Comparison of ENCODE assay signal across 13 cellular contexts in the genomic region with DNA sequence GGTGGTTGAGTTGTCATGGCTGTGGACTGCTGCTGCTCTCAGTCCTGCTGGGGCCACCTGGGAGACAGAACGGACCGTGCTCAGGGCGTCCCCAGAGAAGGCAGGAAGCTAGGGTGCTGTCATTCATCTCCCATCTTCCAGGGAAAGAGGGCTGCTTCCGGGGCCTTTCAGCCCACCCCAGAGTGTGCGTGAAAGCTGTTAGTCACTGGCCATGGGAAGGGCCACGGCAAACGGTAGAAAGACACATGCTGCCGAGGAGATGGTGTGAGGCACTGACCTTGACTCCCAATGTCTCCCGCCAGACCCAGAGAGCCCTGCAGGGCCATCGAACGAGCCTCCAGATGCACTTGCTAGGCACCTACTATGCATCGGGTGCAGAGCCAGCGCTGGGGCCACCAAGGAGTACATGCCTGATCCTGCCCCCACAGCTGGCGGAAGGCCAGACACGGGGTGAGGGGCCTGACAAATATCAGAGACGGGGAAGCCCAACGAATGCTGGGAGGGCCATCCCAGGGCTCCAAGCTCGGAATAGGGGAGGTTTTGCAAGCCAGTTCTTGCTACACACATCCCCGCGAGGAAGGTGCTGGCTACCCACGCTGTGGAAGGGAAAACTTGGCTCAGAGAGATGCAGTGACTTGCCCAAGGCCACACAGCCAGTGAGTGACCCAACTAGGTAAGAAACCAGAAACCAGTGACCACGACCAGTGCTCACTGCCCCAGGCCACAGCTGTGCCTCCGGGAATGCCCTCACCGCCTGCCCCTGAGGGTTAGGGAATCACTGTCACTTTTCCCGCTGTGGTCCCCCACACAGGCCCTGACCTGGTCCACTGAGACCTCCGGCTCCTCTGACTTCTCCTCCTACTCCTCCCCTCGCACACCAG. TPM values are rescaled to one million over a fixed set of nuclear protein-coding genes. Genes with fewer than 3 reads are reported as not detected.
A peak's percentile ranks its signal among the peaks of the same experiment; 100 is the strongest.
DNase-seq lines count a peak whose midpoint lies in the region; ATAC-seq and TF ChIP-seq lines count a peak whose summit lies in the region.
"Had no signal": no experiment of that assay in that cellular context is flagged by ENCODE, and none has a peak within 500 bp of the region (broad histone marks: within the 10 kb centered on the region; RNA-seq: fewer than 3 reads in every experiment).

No MANE protein-coding gene starts in this region.

- H3K9me3 ChIP-seq in CD4-positive, CD25-positive, alpha-beta regulatory T cell (ENCODE audit: control insufficient read depth in 2 of 2, low read length in 2 of 2): no peaks in the 10 kb centered on the region
- H3K9me3 ChIP-seq in mesenchymal stem cell (ENCODE audit: control insufficient read depth, low read length): no peaks in the 10 kb centered on the region

- H3K9ac ChIP-seq in mesenchymal stem cell (ENCODE audit: low read length): no peak overlapping the region

- H3K27ac ChIP-seq in CD4-positive, CD25-positive, alpha-beta regulatory T cell (ENCODE audit: insufficient read depth, low read length, poor library complexity, severe bottlenecking): peak overlapping the region; percentile 77
- H3K27ac ChIP-seq in mesenchymal stem cell (ENCODE audit: low read length, poor library complexity, severe bottlenecking): no peak overlapping the region

- H3K14ac ChIP-seq in mesenchymal stem cell (ENCODE audit: low read length in 2 of 2): peak overlapping the region in 1 of 2 experiments; percentile 71

- H3K27me3 Mint-ChIP-seq in CD4-positive, CD25-positive, alpha-beta regulatory T cell: no peaks in the 10 kb centered on the region
- no peaks in the 10 kb centered on the region for H3K27me3 Mint-ChIP-seq in activated T-helper 1 cell treated with anti-CD3 and anti-CD28 coated beads, Interleukin-12 subunit alpha, Interleukin-12 subunit beta, Interleukin-2, Interleukin-4 antibody, amounts not matched to agents 30 ng/mL and 10 ng/mL and 1 ng/mL, durations not matched to agents 14 hours and 24 hours and 36 hours (ENCODE audit: insufficient read depth)

- intact Hi-C loops in activated T-helper 1 cell treated with anti-CD3 and anti-CD28 coated beads, Interleukin-12 subunit alpha, Interleukin-12 subunit beta, Interleukin-2, Interleukin-4 antibody, amounts not matched to agents 30 ng/mL and 10 ng/mL and 1 ng/mL, durations not matched to agents 14 hours and 24 hours and 36 hours (cut with micrococcal nuclease): loop anchor here (10.0 kb wide), 2 partner anchors 869 to 1471 kb away; a partner anchor contains a TSS
- intact Hi-C loops in Right ventricle myocardium inferior (cut with DNase I): no loop called here

- H3K4me1 Mint-ChIP-seq in CD4-positive, CD25-positive, alpha-beta regulatory T cell: peaks cover 10 to 99% (median 61%) of the 10 kb centered on the region in 4 donors
- H3K4me1 Mint-ChIP-seq in activated T-helper 1 cell treated with anti-CD3 and anti-CD28 coated beads, Interleukin-12 subunit alpha, Interleukin-12 subunit beta, Interleukin-2, Interleukin-4 antibody, amounts not matched to agents 30 ng/mL and 10 ng/mL and 1 ng/mL, durations not matched to agents 14 hours and 24 hours and 36 hours (ENCODE audit: low read depth): peaks cover 99% of the 10 kb centered on the region

- H3K27me3 ChIP-seq in CD4-positive, CD25-positive, alpha-beta regulatory T cell (ENCODE audit: control insufficient read depth, insufficient read depth, low read length): no peaks in the 10 kb centered on the region
- H3K27me3 ChIP-seq in mesenchymal stem cell (ENCODE audit: control insufficient read depth in 1 of 2, insufficient read depth in 1 of 2, low read length in 2 of 2): peaks cover 0 to 4% of the 10 kb centered on the region in 2 experiments

- H3K4ac ChIP-seq in mesenchymal stem cell (ENCODE audit: low read depth in 1 of 2, low read length in 2 of 2): no peak overlapping the region

- H3K9me3 Mint-ChIP-seq in CD4-positive, CD25-positive, alpha-beta regulatory T cell: peaks cover 0 to 1% (median 0%) of the 10 kb centered on the region in 7 donors
- H3K9me3 Mint-ChIP-seq in activated T-helper 1 cell treated with anti-CD3 and anti-CD28 coated beads, Interleukin-12 subunit alpha, Interleukin-12 subunit beta, Interleukin-2, Interleukin-4 antibody, amounts not matched to agents 30 ng/mL and 10 ng/mL and 1 ng/mL, durations not matched to agents 14 hours and 24 hours and 36 hours: no peaks in the 10 kb centered on the region

- peak overlapping the region; percentile 29 to 98 (median 76) for H3K4me3 Mint-ChIP-seq in CD4-positive, CD25-positive, alpha-beta regulatory T cell
- peak overlapping the region; percentile 71 for H3K4me3 Mint-ChIP-seq in activated T-helper 1 cell treated with anti-CD3 and anti-CD28 coated beads, Interleukin-12 subunit alpha, Interleukin-12 subunit beta, Interleukin-2, Interleukin-4 antibody, amounts not matched to agents 30 ng/mL and 10 ng/mL and 1 ng/mL, durations not matched to agents 14 hours and 24 hours and 36 hours

- peak overlapping the region; percentile 6 for H2BK15ac ChIP-seq in mesenchymal stem cell (ENCODE audit: low read depth, poor library complexity, severe bottlenecking)

- peak overlapping the region; percentile 40 for H4K91ac ChIP-seq in mesenchymal stem cell (ENCODE audit: low read length)

- ATAC-seq in CD4-positive, CD25-positive, alpha-beta regulatory T cell (ENCODE audit: low read depth in 2 of 2): no peak
- ATAC-seq in HG03095 (IDR thresholded peaks at IDR 0.05; ENCODE audit: unreplicated experiment) (no peak), Right ventricle myocardium inferior (no peak)

- TF ChIP-seq POLR2A in GM19099 (IDR thresholded peaks at IDR 0.05; ENCODE audit: extremely low read depth, insufficient read length, low read depth): peak; percentile 29

- no peak overlapping the region for H2AK5ac ChIP-seq in mesenchymal stem cell (ENCODE audit: low read length, severe bottlenecking)

- peaks cover 100% of the 10 kb centered on the region for H3K4me1 ChIP-seq in CD4-positive, CD25-positive, alpha-beta regulatory T cell (ENCODE audit: control insufficient read depth, insufficient read depth, low read length, poor library complexity, severe bottlenecking)
- peaks cover 33% of the 10 kb centered on the region for H3K4me1 ChIP-seq in mesenchymal stem cell (ENCODE audit: control insufficient read depth, insufficient read depth, low read depth, low read length)

- no peak overlapping the region for H4K8ac ChIP-seq in mesenchymal stem cell (ENCODE audit: low read length)

- no peak overlapping the region for H2BK12ac ChIP-seq in mesenchymal stem cell (ENCODE audit: low read length in 2 of 2)

- H2BK5ac ChIP-seq in mesenchymal stem cell (ENCODE audit: low read depth, low read length, poor library complexity, severe bottlenecking): no peak overlapping the region

- peaks cover 63% of the 10 kb centered on the region for H3K36me3 ChIP-seq in CD4-positive, CD25-positive, alpha-beta regulatory T cell (ENCODE audit: control insufficient read depth, insufficient read depth, low read length)
- H3K36me3 ChIP-seq in mesenchymal stem cell (ENCODE audit: control insufficient read depth in 1 of 2, insufficient read depth in 2 of 2, low read depth in 1 of 2, low read length in 2 of 2): peaks cover 0 to 46% of the 10 kb centered on the region in 2 experiments

- no peak overlapping the region for H3K4me3 ChIP-seq in CD4-positive, CD25-positive, alpha-beta regulatory T cell (ENCODE audit: low read depth, low read length)
- H3K4me3 ChIP-seq in mesenchymal stem cell (ENCODE audit: insufficient read depth in 1 of 2, low read depth in 1 of 2, low read length in 2 of 2): no peak overlapping the region

- WGBS in mesenchymal stem cell: 85% methylated on average over 27 of the region's 27 CpGs

- H3K36me3 Mint-ChIP-seq in CD4-positive, CD25-positive, alpha-beta regulatory T cell: peaks cover 69% of the 10 kb centered on the region
- peaks cover 77% of the 10 kb centered on the region for H3K36me3 Mint-ChIP-seq in activated T-helper 1 cell treated with anti-CD3 and anti-CD28 coated beads, Interleukin-12 subunit alpha, Interleukin-12 subunit beta, Interleukin-2, Interleukin-4 antibody, amounts not matched to agents 30 ng/mL and 10 ng/mL and 1 ng/mL, durations not matched to agents 14 hours and 24 hours and 36 hours (ENCODE audit: low read depth)

- H3K79me1 ChIP-seq in mesenchymal stem cell (replicated peaks; ENCODE audit: low read length, poor library complexity, severe bottlenecking): peaks cover 24% of the 10 kb centered on the region

- no peak overlapping the region for H3K18ac ChIP-seq in mesenchymal stem cell (ENCODE audit: low read depth in 1 of 2, low read length in 2 of 2)

- no peak for DNase-seq in CD4-positive, CD25-positive, alpha-beta regulatory T cell
- DNase-seq in activated T-helper 1 cell treated with anti-CD3 and anti-CD28 coated beads, Interleukin-12 subunit alpha, Interleukin-12 subunit beta, Interleukin-2, Interleukin-4 antibody, amounts not matched to agents 30 ng/mL and 10 ng/mL and 1 ng/mL, durations not matched to agents 14 hours and 24 hours and 36 hours (ENCODE audit: low spot score): no peak
- no peak for DNase-seq in mesenchymal stem cell
- DNase-seq in NCI-H187 (lab: John Stamatoyannopoulos, UW): no peak
- DNase-seq in Right ventricle myocardium inferior (ENCODE audit: missing footprints): no peak
- DNase-seq: COR-L47; GOT3; NCI-H1694 treated with DMSO at 0.1 percent for 48 hours; stimulated activated CD4-positive, alpha-beta T cell treated with anti-CD3 and anti-CD28 coated beads, Interleukin-2, amount 100 ng/mL, for 48 hours; T1000 had no signal

- peak overlapping the region; percentile 91 to 99 (median 99) for H3K27ac Mint-ChIP-seq in CD4-positive, CD25-positive, alpha-beta regulatory T cell
- H3K27ac Mint-ChIP-seq in activated T-helper 1 cell treated with anti-CD3 and anti-CD28 coated beads, Interleukin-12 subunit alpha, Interleukin-12 subunit beta, Interleukin-2, Interleukin-4 antibody, amounts not matched to agents 30 ng/mL and 10 ng/mL and 1 ng/mL, durations not matched to agents 14 hours and 24 hours and 36 hours: peak overlapping the region; percentile 91

- H3K23ac ChIP-seq in mesenchymal stem cell (ENCODE audit: low read length in 2 of 2): no peak overlapping the region

- no peak overlapping the region for H2BK120ac ChIP-seq in mesenchymal stem cell (ENCODE audit: low read depth, low read length)

- H2AFZ ChIP-seq in mesenchymal stem cell (ENCODE audit: low read depth, low read length): no peak overlapping the region

- no peak overlapping the region for H3K4me2 ChIP-seq in mesenchymal stem cell (ENCODE audit: low read length, poor library complexity, severe bottlenecking)

RNA-seq across cellular contexts. Expression of a gene that starts 10.1 kb away (rescaled TPM):
- total RNA-seq in CD4-positive, CD25-positive, alpha-beta regulatory T cell: 537 TPM
- polyA plus RNA-seq in CD4-positive, CD25-positive, alpha-beta regulatory T cell: 1,000 to 10,000 TPM in 2 of 4 donors, 100 to 1,000 TPM in 2; 861 to 1,162 (median 988) TPM
- total RNA-seq in activated T-helper 1 cell treated with anti-CD3 and anti-CD28 coated beads, Interleukin-12 subunit alpha, Interleukin-12 subunit beta, Interleukin-2, Interleukin-4 antibody, amounts not matched to agents 30 ng/mL and 10 ng/mL and 1 ng/mL, durations not matched to agents 14 hours and 24 hours and 36 hours: 592 and 614 TPM in 2 replicates
- polyA plus RNA-seq in mesenchymal stem cell (2013, experiment 1 of 2): 121 TPM
- polyA plus RNA-seq in mesenchymal stem cell (2013, experiment 2 of 2): 117 TPM
- total RNA-seq in Right ventricle myocardium inferior: 6.9 TPM

RNA-seq across cellular contexts. Expression of a gene that starts 21.7 kb away (rescaled TPM):
- total RNA-seq in CD4-positive, CD25-positive, alpha-beta regulatory T cell: 4.3 TPM
- polyA plus RNA-seq in CD4-positive, CD25-positive, alpha-beta regulatory T cell: 1 to 10 TPM; 2.5 to 4.4 (median 3.6) TPM
- total RNA-seq in activated T-helper 1 cell treated with anti-CD3 and anti-CD28 coated beads, Interleukin-12 subunit alpha, Interleukin-12 subunit beta, Interleukin-2, Interleukin-4 antibody, amounts not matched to agents 30 ng/mL and 10 ng/mL and 1 ng/mL, durations not matched to agents 14 hours and 24 hours and 36 hours: 2.3 TPM in 2 replicates
- not detected for polyA plus RNA-seq in mesenchymal stem cell (2013, experiment 1 of 2)
- not detected for polyA plus RNA-seq in mesenchymal stem cell (2013, experiment 2 of 2)
- not detected for total RNA-seq in Right ventricle myocardium inferior
- total RNA-seq: subcutaneous adipose tissue had no signal

RNA-seq across cellular contexts. Expression of a gene that starts 45.9 kb away (rescaled TPM):
- 13.6 TPM for total RNA-seq in CD4-positive, CD25-positive, alpha-beta regulatory T cell
- polyA plus RNA-seq in CD4-positive, CD25-positive, alpha-beta regulatory T cell: 1 to 10 TPM; 1.6 to 2.4 (median 2.1) TPM
- 4.8 and 4.9 TPM in 2 replicates for total RNA-seq in activated T-helper 1 cell treated with anti-CD3 and anti-CD28 coated beads, Interleukin-12 subunit alpha, Interleukin-12 subunit beta, Interleukin-2, Interleukin-4 antibody, amounts not matched to agents 30 ng/mL and 10 ng/mL and 1 ng/mL, durations not matched to agents 14 hours and 24 hours and 36 hours
- polyA plus RNA-seq in mesenchymal stem cell (2013, experiment 1 of 2): 38.2 TPM
- 37.9 TPM for polyA plus RNA-seq in mesenchymal stem cell (2013, experiment 2 of 2)
- 1.6 TPM for total RNA-seq in Right ventricle myocardium inferior

RNA-seq across cellular contexts. Expression of a gene that starts 48.3 kb away (rescaled TPM):
- total RNA-seq in CD4-positive, CD25-positive, alpha-beta regulatory T cell: 153 TPM
- polyA plus RNA-seq in CD4-positive, CD25-positive, alpha-beta regulatory T cell: 10 to 100 TPM; 47.4 to 56.9 (median 48.9) TPM
- 49.5 and 57.1 TPM in 2 replicates for total RNA-seq in activated T-helper 1 cell treated with anti-CD3 and anti-CD28 coated beads, Interleukin-12 subunit alpha, Interleukin-12 subunit beta, Interleukin-2, Interleukin-4 antibody, amounts not matched to agents 30 ng/mL and 10 ng/mL and 1 ng/mL, durations not matched to agents 14 hours and 24 hours and 36 hours
- 0.65 TPM for polyA plus RNA-seq in mesenchymal stem cell (2013, experiment 1 of 2)
- 0.41 TPM for polyA plus RNA-seq in mesenchymal stem cell (2013, experiment 2 of 2)
- 7.5 TPM for total RNA-seq in Right ventricle myocardium inferior

Comparison
In these comparisons a context has a peak if more than half of its experiments do, and no peak if none do; other contexts are left out.
1. RNA of a gene that starts 10.1 kb away (total RNA-seq): 592 to 614 TPM in activated T-helper 1 cell treated with anti-CD3 and anti-CD28 coated beads, Interleukin-12 subunit alpha, Interleukin-12 subunit beta, Interleukin-2, Interleukin-4 antibody, amounts not matched to agents 30 ng/mL and 10 ng/mL and 1 ng/mL, durations not matched to agents 14 hours and 24 hours and 36 hours and 537 TPM in CD4-positive, CD25-positive, alpha-beta regulatory T cell (single experiment); 6.9 TPM in Right ventricle myocardium inferior (single experiment); every median in the first group is over 10 times any median in the second.